1 cellular context compared by ENCODE assay signal in the genomic region with DNA sequence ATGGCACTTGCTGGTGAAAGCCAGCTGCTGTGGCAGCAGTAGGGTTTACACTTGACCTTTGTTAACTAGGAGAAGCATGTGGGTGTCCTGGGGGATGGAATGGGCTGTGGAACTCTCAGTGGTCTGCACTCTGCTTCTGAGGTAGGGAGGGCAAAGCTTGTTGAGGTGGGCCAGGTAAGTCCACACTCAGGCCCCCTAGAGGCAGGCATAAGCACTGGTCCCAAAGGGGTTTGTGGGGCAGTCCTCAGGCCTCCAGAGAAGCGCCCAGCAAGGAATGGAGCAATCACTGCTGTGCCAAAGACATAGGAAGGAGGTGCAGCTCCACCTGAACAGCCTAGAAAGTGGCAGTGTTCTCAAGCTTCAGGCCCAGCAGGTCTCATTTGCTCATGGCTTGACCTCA.
TF ChIP-seq lines count a peak whose summit lies in the region.

No MANE protein-coding gene starts in this region.

TF ChIP-seq in H1, 55 proteins besides CTCF, POLR2A, EP300 and RAD21:
- TF ChIP-seq PHF8 (conservative IDR thresholded peaks at IDR 0.05; ENCODE audit: low read depth, low read length) (no peak), TBP (IDR thresholded peaks at IDR 0.05; ENCODE audit: low read depth, low read length) (no peak), CHD2 (IDR thresholded peaks at IDR 0.05; ENCODE audit: low read length) (no peak), MAFK (IDR thresholded peaks at IDR 0.05; ENCODE audit: low read depth, low read length) (no peak), SP4 (IDR thresholded peaks at IDR 0.05; ENCODE audit: low read length) (no peak), SRF (IDR thresholded peaks at IDR 0.05; ENCODE audit: low read depth, low read length) (no peak), SIX5 (IDR thresholded peaks at IDR 0.05; ENCODE audit: low read depth, low read length) (no peak), ZNF274 (IDR thresholded peaks at IDR 0.05; ENCODE audit: borderline replicate concordance, extremely low read depth, low read length) (no peak), SP1 (IDR thresholded peaks at IDR 0.05; ENCODE audit: low read depth, low read length) (no peak), YY1 (IDR thresholded peaks at IDR 0.05; ENCODE audit: low read depth, low read length) (no peak), KDM4A (IDR thresholded peaks at IDR 0.05; ENCODE audit: low read depth, low read length, severe bottlenecking) (no peak)
- TF ChIP-seq, protein P1, sequence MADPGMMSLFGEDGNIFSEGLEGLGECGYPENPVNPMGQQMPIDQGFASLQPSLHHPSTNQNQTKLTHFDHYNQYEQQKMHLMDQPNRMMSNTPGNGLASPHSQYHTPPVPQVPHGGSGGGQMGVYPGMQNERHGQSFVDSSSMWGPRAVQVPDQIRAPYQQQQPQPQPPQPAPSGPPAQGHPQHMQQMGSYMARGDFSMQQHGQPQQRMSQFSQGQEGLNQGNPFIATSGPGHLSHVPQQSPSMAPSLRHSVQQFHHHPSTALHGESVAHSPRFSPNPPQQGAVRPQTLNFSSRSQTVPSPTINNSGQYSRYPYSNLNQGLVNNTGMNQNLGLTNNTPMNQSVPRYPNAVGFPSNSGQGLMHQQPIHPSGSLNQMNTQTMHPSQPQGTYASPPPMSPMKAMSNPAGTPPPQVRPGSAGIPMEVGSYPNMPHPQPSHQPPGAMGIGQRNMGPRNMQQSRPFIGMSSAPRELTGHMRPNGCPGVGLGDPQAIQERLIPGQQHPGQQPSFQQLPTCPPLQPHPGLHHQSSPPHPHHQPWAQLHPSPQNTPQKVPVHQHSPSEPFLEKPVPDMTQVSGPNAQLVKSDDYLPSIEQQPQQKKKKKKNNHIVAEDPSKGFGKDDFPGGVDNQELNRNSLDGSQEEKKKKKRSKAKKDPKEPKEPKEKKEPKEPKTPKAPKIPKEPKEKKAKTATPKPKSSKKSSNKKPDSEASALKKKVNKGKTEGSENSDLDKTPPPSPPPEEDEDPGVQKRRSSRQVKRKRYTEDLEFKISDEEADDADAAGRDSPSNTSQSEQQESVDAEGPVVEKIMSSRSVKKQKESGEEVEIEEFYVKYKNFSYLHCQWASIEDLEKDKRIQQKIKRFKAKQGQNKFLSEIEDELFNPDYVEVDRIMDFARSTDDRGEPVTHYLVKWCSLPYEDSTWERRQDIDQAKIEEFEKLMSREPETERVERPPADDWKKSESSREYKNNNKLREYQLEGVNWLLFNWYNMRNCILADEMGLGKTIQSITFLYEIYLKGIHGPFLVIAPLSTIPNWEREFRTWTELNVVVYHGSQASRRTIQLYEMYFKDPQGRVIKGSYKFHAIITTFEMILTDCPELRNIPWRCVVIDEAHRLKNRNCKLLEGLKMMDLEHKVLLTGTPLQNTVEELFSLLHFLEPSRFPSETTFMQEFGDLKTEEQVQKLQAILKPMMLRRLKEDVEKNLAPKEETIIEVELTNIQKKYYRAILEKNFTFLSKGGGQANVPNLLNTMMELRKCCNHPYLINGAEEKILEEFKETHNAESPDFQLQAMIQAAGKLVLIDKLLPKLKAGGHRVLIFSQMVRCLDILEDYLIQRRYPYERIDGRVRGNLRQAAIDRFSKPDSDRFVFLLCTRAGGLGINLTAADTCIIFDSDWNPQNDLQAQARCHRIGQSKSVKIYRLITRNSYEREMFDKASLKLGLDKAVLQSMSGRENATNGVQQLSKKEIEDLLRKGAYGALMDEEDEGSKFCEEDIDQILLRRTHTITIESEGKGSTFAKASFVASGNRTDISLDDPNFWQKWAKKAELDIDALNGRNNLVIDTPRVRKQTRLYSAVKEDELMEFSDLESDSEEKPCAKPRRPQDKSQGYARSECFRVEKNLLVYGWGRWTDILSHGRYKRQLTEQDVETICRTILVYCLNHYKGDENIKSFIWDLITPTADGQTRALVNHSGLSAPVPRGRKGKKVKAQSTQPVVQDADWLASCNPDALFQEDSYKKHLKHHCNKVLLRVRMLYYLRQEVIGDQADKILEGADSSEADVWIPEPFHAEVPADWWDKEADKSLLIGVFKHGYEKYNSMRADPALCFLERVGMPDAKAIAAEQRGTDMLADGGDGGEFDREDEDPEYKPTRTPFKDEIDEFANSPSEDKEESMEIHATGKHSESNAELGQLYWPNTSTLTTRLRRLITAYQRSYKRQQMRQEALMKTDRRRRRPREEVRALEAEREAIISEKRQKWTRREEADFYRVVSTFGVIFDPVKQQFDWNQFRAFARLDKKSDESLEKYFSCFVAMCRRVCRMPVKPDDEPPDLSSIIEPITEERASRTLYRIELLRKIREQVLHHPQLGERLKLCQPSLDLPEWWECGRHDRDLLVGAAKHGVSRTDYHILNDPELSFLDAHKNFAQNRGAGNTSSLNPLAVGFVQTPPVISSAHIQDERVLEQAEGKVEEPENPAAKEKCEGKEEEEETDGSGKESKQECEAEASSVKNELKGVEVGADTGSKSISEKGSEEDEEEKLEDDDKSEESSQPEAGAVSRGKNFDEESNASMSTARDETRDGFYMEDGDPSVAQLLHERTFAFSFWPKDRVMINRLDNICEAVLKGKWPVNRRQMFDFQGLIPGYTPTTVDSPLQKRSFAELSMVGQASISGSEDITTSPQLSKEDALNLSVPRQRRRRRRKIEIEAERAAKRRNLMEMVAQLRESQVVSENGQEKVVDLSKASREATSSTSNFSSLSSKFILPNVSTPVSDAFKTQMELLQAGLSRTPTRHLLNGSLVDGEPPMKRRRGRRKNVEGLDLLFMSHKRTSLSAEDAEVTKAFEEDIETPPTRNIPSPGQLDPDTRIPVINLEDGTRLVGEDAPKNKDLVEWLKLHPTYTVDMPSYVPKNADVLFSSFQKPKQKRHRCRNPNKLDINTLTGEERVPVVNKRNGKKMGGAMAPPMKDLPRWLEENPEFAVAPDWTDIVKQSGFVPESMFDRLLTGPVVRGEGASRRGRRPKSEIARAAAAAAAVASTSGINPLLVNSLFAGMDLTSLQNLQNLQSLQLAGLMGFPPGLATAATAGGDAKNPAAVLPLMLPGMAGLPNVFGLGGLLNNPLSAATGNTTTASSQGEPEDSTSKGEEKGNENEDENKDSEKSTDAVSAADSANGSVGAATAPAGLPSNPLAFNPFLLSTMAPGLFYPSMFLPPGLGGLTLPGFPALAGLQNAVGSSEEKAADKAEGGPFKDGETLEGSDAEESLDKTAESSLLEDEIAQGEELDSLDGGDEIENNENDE (IDR thresholded peaks at IDR 0.05; ENCODE audit: insufficient replicate concordance, low read length), result no peak
